Comparison of ENCODE assay signal across 2 cellular contexts in the genomic region with DNA sequence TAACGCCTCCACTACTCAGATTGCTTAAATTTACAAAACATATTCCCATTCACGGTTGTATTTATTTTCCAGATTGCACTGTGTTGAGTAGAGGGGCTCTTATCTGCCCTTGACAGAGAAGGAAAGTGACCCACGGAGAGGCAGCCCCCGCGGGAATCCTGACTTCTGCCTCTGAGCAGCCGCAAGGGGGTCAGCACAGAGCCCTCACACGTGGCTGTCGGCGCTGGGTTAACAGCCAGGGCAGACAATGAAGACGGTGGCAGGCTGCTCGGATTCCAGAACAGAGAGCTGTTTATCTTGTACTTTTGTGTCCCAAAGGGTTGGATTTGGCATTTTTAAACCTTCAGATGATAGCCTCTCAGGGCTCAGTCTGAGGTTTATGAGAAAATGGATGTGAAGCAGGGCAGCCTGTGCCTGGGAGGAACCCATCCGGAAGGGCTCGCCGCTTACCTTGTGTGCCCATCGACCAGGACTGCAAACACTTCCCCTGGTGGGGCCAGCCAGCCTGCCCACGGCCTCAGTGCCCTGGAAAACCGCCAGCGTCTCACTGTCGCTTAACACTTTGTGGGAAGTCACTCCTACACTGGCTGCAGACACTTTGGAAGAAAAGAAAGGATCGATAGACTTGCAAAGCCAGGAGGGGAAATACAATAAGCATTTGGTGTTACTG.
TF ChIP-seq lines count a peak whose summit lies in the region.

No MANE protein-coding gene starts in this region.

TF ChIP-seq in GM23338, 12 proteins besides CTCF, POLR2A, EP300 and RAD21:
- TF ChIP-seq, protein P1, sequence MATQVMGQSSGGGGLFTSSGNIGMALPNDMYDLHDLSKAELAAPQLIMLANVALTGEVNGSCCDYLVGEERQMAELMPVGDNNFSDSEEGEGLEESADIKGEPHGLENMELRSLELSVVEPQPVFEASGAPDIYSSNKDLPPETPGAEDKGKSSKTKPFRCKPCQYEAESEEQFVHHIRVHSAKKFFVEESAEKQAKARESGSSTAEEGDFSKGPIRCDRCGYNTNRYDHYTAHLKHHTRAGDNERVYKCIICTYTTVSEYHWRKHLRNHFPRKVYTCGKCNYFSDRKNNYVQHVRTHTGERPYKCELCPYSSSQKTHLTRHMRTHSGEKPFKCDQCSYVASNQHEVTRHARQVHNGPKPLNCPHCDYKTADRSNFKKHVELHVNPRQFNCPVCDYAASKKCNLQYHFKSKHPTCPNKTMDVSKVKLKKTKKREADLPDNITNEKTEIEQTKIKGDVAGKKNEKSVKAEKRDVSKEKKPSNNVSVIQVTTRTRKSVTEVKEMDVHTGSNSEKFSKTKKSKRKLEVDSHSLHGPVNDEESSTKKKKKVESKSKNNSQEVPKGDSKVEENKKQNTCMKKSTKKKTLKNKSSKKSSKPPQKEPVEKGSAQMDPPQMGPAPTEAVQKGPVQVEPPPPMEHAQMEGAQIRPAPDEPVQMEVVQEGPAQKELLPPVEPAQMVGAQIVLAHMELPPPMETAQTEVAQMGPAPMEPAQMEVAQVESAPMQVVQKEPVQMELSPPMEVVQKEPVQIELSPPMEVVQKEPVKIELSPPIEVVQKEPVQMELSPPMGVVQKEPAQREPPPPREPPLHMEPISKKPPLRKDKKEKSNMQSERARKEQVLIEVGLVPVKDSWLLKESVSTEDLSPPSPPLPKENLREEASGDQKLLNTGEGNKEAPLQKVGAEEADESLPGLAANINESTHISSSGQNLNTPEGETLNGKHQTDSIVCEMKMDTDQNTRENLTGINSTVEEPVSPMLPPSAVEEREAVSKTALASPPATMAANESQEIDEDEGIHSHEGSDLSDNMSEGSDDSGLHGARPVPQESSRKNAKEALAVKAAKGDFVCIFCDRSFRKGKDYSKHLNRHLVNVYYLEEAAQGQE (IDR thresholded peaks at IDR 0.05; ENCODE audit: unreplicated experiment), result no peak
- TF ChIP-seq STAT1 (IDR thresholded peaks at IDR 0.05; ENCODE audit: unreplicated experiment) (no peak), EZH2 (IDR thresholded peaks at IDR 0.05; ENCODE audit: low read depth, unreplicated experiment) (no peak), JUNB (IDR thresholded peaks at IDR 0.05; ENCODE audit: unreplicated experiment) (no peak), EZH2phosphoT487 (IDR thresholded peaks at IDR 0.05; ENCODE audit: unreplicated experiment) (no peak), ZNF114 (CRISPR knock-in tag; IDR thresholded peaks at IDR 0.05) (no peak), ZNF331 (CRISPR knock-in tag; IDR thresholded peaks at IDR 0.05; ENCODE audit: low read depth) (no peak)
- TF ChIP-seq, protein P2, sequence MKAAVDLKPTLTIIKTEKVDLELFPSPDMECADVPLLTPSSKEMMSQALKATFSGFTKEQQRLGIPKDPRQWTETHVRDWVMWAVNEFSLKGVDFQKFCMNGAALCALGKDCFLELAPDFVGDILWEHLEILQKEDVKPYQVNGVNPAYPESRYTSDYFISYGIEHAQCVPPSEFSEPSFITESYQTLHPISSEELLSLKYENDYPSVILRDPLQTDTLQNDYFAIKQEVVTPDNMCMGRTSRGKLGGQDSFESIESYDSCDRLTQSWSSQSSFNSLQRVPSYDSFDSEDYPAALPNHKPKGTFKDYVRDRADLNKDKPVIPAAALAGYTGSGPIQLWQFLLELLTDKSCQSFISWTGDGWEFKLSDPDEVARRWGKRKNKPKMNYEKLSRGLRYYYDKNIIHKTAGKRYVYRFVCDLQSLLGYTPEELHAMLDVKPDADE (IDR thresholded peaks at IDR 0.05), result no peak

TF ChIP-seq in SK-N-SH, 30 proteins besides CTCF, POLR2A, EP300 and RAD21 (continued from another document):
- TF ChIP-seq TCF12 (IDR thresholded peaks at IDR 0.05) (no peak), RCOR1 (IDR thresholded peaks at IDR 0.05; ENCODE audit: low read length) (no peak), SMC3 (IDR thresholded peaks at IDR 0.05; ENCODE audit: low read depth, low read length) (no peak), CHD2 (IDR thresholded peaks at IDR 0.05; ENCODE audit: low read length, partially characterized antibody) (no peak), NFIC (IDR thresholded peaks at IDR 0.05; ENCODE audit: borderline replicate concordance) (no peak)
